ENCODE assay signal across 23 cellular contexts in genomic region chr2:240427729-240428128, GRCh38. TPM values are rescaled to one million over a fixed set of nuclear protein-coding genes. Genes with fewer than 3 reads are reported as not detected.
DNase-seq lines count a peak whose midpoint lies in the region; ATAC-seq, FAIRE-seq and TF ChIP-seq lines count a peak whose summit lies in the region.
"Had no signal": no experiment of that assay in that cellular context is flagged by ENCODE, and none has a peak within 500 bp of the region (broad histone marks: within the 10 kb centered on the region; RNA-seq: fewer than 3 reads in every experiment).

No MANE protein-coding gene starts in this region.

- H3K4me3 Mint-ChIP-seq in activated T-cell treated with anti-CD3 and anti-CD28 coated beads, Interleukin-2, amount 50 U/mL, for 72 hours = peak overlapping the region; percentile 3 to 55
- H3K4me3 Mint-ChIP-seq: activated naive CD4-positive, alpha-beta T cell treated with anti-CD3 and anti-CD28 coated beads, Interleukin-2, amount 50 U/mL, for 24 hours; natural killer cell treated with Interleukin-12 subunit alpha and Interleukin-12 subunit beta and Interleukin-15 and Interleukin-18, amount 100 ng/mL, for 72 hours had no signal

- intact Hi-C loops in pancreas (cut with DNase I) (no loop called here), left ventricle myocardium superior (cut with micrococcal nuclease) (no loop called here), sigmoid colon (cut with DNase I) (no loop called here)

- H3K36me3 ChIP-seq in pancreas (no peaks in the 10 kb centered on the region), sigmoid colon (no peaks in the 10 kb centered on the region)
- H3K36me3 ChIP-seq: upper lobe of right lung had no signal

- no peak for FAIRE-seq in pancreas (lab: Jason Lieb, UNC)

- TF ChIP-seq POLR2A in sigmoid colon (IDR thresholded peaks at IDR 0.05) = no peak

- peak; percentile 73 to 81 for ATAC-seq in activated T-cell treated with anti-CD3 and anti-CD28 coated beads, Interleukin-2, amount 50 U/mL, for 72 hours (replicated peaks in 1 of 2)
- ATAC-seq in pancreas = no peak
- no peak for ATAC-seq in left ventricle myocardium superior
- ATAC-seq in GM18502 (IDR thresholded peaks at IDR 0.05; ENCODE audit: poor library complexity, unreplicated experiment) = no peak
- ATAC-seq: natural killer cell treated with Interleukin-12 subunit alpha and Interleukin-12 subunit beta and Interleukin-15 and Interleukin-18, amount 100 ng/mL, for 72 hours had no signal

- H3K27ac ChIP-seq in pancreas (peak overlapping the region; percentile 39 to 84 (median 58)), sigmoid colon (no peak overlapping the region)
- H3K27ac ChIP-seq: C4-2B, upper lobe of right lung had no signal

- peaks cover 23% of the 10 kb centered on the region for H3K27me3 Mint-ChIP-seq in activated T-cell treated with anti-CD3 and anti-CD28 coated beads, Interleukin-2, amount 50 U/mL, for 72 hours (ENCODE audit: low read depth)

- TF ChIP-seq EP300 in sigmoid colon (IDR thresholded peaks at IDR 0.05) = no peak

- TF ChIP-seq CTCF in pancreas (IDR thresholded peaks at IDR 0.05) = no peak
- no peak for TF ChIP-seq CTCF in sigmoid colon (IDR thresholded peaks at IDR 0.05)

- peaks cover 1 to 9% of the 10 kb centered on the region in 2 donors for H3K9me3 Mint-ChIP-seq in activated T-cell treated with anti-CD3 and anti-CD28 coated beads, Interleukin-2, amount 50 U/mL, for 72 hours
- H3K9me3 Mint-ChIP-seq: activated naive CD4-positive, alpha-beta T cell treated with anti-CD3 and anti-CD28 coated beads, Interleukin-2, amount 50 U/mL, for 24 hours; natural killer cell treated with Interleukin-12 subunit alpha and Interleukin-12 subunit beta and Interleukin-15 and Interleukin-18, amount 100 ng/mL, for 72 hours had no signal

- whole genome bisulfite sequencing in pancreas, 2 donors = 89 to 93% methylated on average over 6 of the region's 6 CpGs
- WGBS in sigmoid colon, 2 donors = 75 to 82% methylated on average over 6 of the region's 6 CpGs

- peak; percentile 48 for DNase-seq in stimulated activated CD4-positive, alpha-beta T cell treated with anti-CD3 and anti-CD28 coated beads, Interleukin-15, amount 100 ng/mL, for 24 hours
- DNase-seq in stimulated activated CD4-positive, alpha-beta T cell treated with anti-CD3 and anti-CD28 coated beads, Interleukin-2, amount 100 ng/mL, for 48 hours = no peak
- peak; percentile 28 to 51 for DNase-seq in activated T-cell treated with anti-CD3 and anti-CD28 coated beads, Interleukin-2, amount 50 U/mL, for 72 hours
- DNase-seq in pancreas = no peak
- no peak for DNase-seq in left ventricle myocardium superior
- DNase-seq in sigmoid colon = no peak
- DNase-seq: Calu3, caudate nucleus, cortex of kidney, DMS79 treated with DMSO at 0.1 percent for 48 hours, HCEC 1CT, KG1, NCI-H1417 treated with DMSO at 0.1 percent for 48 hours, NCI-H2081 treated with DMSO at 0.1 percent for 48 hours, retina, SK-N-SH had no signal

- H3K9me3 ChIP-seq in pancreas (no peaks in the 10 kb centered on the region), sigmoid colon (no peaks in the 10 kb centered on the region)
- H3K9me3 ChIP-seq: SK-N-SH, upper lobe of right lung had no signal

- no peak overlapping the region for H3K4me3 ChIP-seq in pancreas
- no peak overlapping the region for H3K4me3 ChIP-seq in sigmoid colon
- H3K4me3 ChIP-seq: lung, smooth muscle cell, upper lobe of right lung had no signal

- H3K27ac Mint-ChIP-seq in activated T-cell treated with anti-CD3 and anti-CD28 coated beads, Interleukin-2, amount 50 U/mL, for 72 hours = no peak overlapping the region
- H3K27ac Mint-ChIP-seq: activated naive CD4-positive, alpha-beta T cell treated with anti-CD3 and anti-CD28 coated beads, Interleukin-2, amount 50 U/mL, for 24 hours; natural killer cell treated with Interleukin-12 subunit alpha and Interleukin-12 subunit beta and Interleukin-15 and Interleukin-18, amount 100 ng/mL, for 72 hours had no signal

- H3K36me3 Mint-ChIP-seq in activated T-cell treated with anti-CD3 and anti-CD28 coated beads, Interleukin-2, amount 50 U/mL, for 72 hours (ENCODE audit: insufficient read depth in 2 of 2) = no peaks in the 10 kb centered on the region
- H3K36me3 Mint-ChIP-seq: activated naive CD4-positive, alpha-beta T cell treated with anti-CD3 and anti-CD28 coated beads, Interleukin-2, amount 50 U/mL, for 24 hours; natural killer cell treated with Interleukin-12 subunit alpha and Interleukin-12 subunit beta and Interleukin-15 and Interleukin-18, amount 100 ng/mL, for 72 hours had no signal

- H3K4me1 ChIP-seq in pancreas (peaks cover 0 to 10% (median 0%) of the 10 kb centered on the region in 3 donors), sigmoid colon (no peaks in the 10 kb centered on the region)
- H3K4me1 ChIP-seq: upper lobe of right lung had no signal

- H3K4me1 Mint-ChIP-seq in activated T-cell treated with anti-CD3 and anti-CD28 coated beads, Interleukin-2, amount 50 U/mL, for 72 hours (ENCODE audit: low read depth) = peaks cover 26% of the 10 kb centered on the region

- no peaks in the 10 kb centered on the region for H3K27me3 ChIP-seq in pancreas
- no peaks in the 10 kb centered on the region for H3K27me3 ChIP-seq in sigmoid colon
- H3K27me3 ChIP-seq: upper lobe of right lung had no signal

RNA-seq across cellular contexts. Expression of gene GPC1, which starts 7.7 kb away (rescaled TPM):
- 1 to 10 TPM; 3.2 to 3.6 TPM for total RNA-seq in activated T-cell treated with anti-CD3 and anti-CD28 coated beads, Interleukin-2, amount 50 U/mL, for 72 hours
- total RNA-seq in pancreas (10 to 100 TPM; 11.7 to 37.6 (median 16.3) TPM), left ventricle myocardium superior (177 TPM), sigmoid colon (10 to 100 TPM in 3 of 4 donors, 1 to 10 TPM in 1; 7.2 to 30.7 (median 23.7) TPM)
- polyA plus RNA-seq in pancreas (10 to 100 TPM; 23.2 to 27.5 TPM), sigmoid colon (10 to 100 TPM in 1 of 3 donors, 1 to 10 TPM in 2; 3.0 to 15.8 (median 7.2) TPM)

Comparison
In these comparisons a context has a peak if more than half of its experiments do, and no peak if none do; other contexts are left out.
1. DNase-seq: peak in stimulated activated CD4-positive, alpha-beta T cell treated with anti-CD3 and anti-CD28 coated beads, Interleukin-15, amount 100 ng/mL, for 24 hours (single experiment) and activated T-cell treated with anti-CD3 and anti-CD28 coated beads, Interleukin-2, amount 50 U/mL, for 72 hours (2 of 2); none in stimulated activated CD4-positive, alpha-beta T cell treated with anti-CD3 and anti-CD28 coated beads, Interleukin-2, amount 100 ng/mL, for 48 hours (0 of 2), pancreas (0 of 6), left ventricle myocardium superior (single experiment) and sigmoid colon (single experiment).
2. ATAC-seq: peak in activated T-cell treated with anti-CD3 and anti-CD28 coated beads, Interleukin-2, amount 50 U/mL, for 72 hours (2 of 2); none in pancreas (0 of 4), left ventricle myocardium superior (single experiment) and GM18502 (single experiment).
3. H3K27ac ChIP-seq: peak in pancreas (4 of 4); none in sigmoid colon (0 of 4).